33 cellular contexts compared by ENCODE assay signal in genomic region chr2:63195310-63195709, GRCh38.
"Had no signal": no experiment of that assay in that cellular context is flagged by ENCODE, and none has a peak within 500 bp of the region (broad histone marks: within the 10 kb centered on the region; RNA-seq: fewer than 3 reads in every experiment).

No MANE protein-coding gene starts in this region.

- H3K27me3 ChIP-seq: ascending aorta, body of pancreas, brain microvascular endothelial cell, breast epithelium, cardiac muscle cell had no signal

- DNase-seq: activated effector memory CD4-positive, alpha-beta T cell treated with anti-CD3 and anti-CD28 coated beads, Interleukin-2, amount 50 U/mL, for 16 hours; activated effector memory CD4-positive, alpha-beta T cell treated with Interleukin-2 at 50 U/mL for 16 hours; activated gamma-delta T cell; activated gamma-delta T cell treated with Interleukin-2 at 50 U/mL for 16 hours; activated naive CD4-positive, alpha-beta T cell; activated naive CD4-positive, alpha-beta T cell treated with anti-CD3 and anti-CD28 coated beads for 36 hours; activated naive CD4-positive, alpha-beta T cell treated with anti-CD3 and anti-CD28 coated beads, Interleukin-2, amount 10 ng/mL, durations not matched to agents 7 days and 5 days; activated naive CD4-positive, alpha-beta T cell treated with anti-CD3 and anti-CD28 coated beads, Interleukin-2, amount 50 U/mL, for 16 hours; activated naive CD4-positive, alpha-beta T cell treated with Interleukin-2 at 50 U/mL for 16 hours; activated naive CD8-positive, alpha-beta T cell treated with anti-CD3 and anti-CD28 coated beads for 36 hours; activated naive CD8-positive, alpha-beta T cell treated with anti-CD3 and anti-CD28 coated beads, Interleukin-2, amount 10 ng/mL, durations not matched to agents 7 days and 5 days; activated naive CD8-positive, alpha-beta T cell treated with anti-CD3 and anti-CD28 coated beads, Interleukin-2, amount 50 U/mL, for 24 hours; activated T-cell treated with anti-CD3 and anti-CD28 coated beads, Interleukin-2, amount 50 U/mL, for 1 hour; activated T-cell treated with anti-CD3 and anti-CD28 coated beads, Interleukin-2, amount 50 U/mL, for 24 hours; activated T-cell treated with anti-CD3 and anti-CD28 coated beads, Interleukin-2, amount 50 U/mL, for 4 hours; activated T-cell treated with anti-CD3 and anti-CD28 coated beads, Interleukin-2, amount 50 U/mL, for 48 hours; activated T-cell treated with anti-CD3 and anti-CD28 coated beads, Interleukin-2, amount 50 U/mL, for 72 hours; amniotic stem cell; amygdala; anterior cingulate cortex; aorta; body of pancreas; brain microvascular endothelial cell; caudate nucleus; central memory CD4-positive, alpha-beta T cell; cerebellar nuclear complex had no signal

- H3K27ac ChIP-seq: ascending aorta, body of pancreas, brain microvascular endothelial cell, breast epithelium, cardiac muscle cell had no signal

- ATAC-seq: activated naive CD4-positive, alpha-beta T cell treated with anti-CD3 and anti-CD28 coated beads, Interleukin-2, amount 50 U/mL, for 72 hours; activated naive CD8-positive, alpha-beta T cell treated with anti-CD3 and anti-CD28 coated beads, Interleukin-2, amount 50 U/mL, for 24 hours; activated T-cell treated with anti-CD3 and anti-CD28 coated beads, Interleukin-2, amount 50 U/mL, for 4 hours; activated T-cell treated with anti-CD3 and anti-CD28 coated beads, Interleukin-2, amount 50 U/mL, for 72 hours; activated T-helper 17 cell treated with anti-CD3 and anti-CD28 coated beads, Interleukin-2, amount 50 U/mL, for 72 hours; body of pancreas had no signal

- H3K9me3 ChIP-seq: ascending aorta, body of pancreas, breast epithelium had no signal

- H3K4me3 ChIP-seq: ascending aorta, body of pancreas, breast epithelium, cardiac muscle cell had no signal

- FAIRE-seq: astrocyte, bronchial epithelial cell had no signal

- H3K36me3 ChIP-seq: ascending aorta, brain microvascular endothelial cell, breast epithelium, cardiac muscle cell had no signal

- H3K4me1 ChIP-seq: ascending aorta, breast epithelium had no signal
